ENCODE assay signal across 1 cellular context in genomic region chr13:60484865-60485264, GRCh38.
TF ChIP-seq lines count a peak whose summit lies in the region.

No MANE protein-coding gene starts in this region.

TF ChIP-seq in HepG2, 621 proteins besides CTCF, POLR2A, EP300 and RAD21 (continued from another document):
- TF ChIP-seq, protein P1, sequence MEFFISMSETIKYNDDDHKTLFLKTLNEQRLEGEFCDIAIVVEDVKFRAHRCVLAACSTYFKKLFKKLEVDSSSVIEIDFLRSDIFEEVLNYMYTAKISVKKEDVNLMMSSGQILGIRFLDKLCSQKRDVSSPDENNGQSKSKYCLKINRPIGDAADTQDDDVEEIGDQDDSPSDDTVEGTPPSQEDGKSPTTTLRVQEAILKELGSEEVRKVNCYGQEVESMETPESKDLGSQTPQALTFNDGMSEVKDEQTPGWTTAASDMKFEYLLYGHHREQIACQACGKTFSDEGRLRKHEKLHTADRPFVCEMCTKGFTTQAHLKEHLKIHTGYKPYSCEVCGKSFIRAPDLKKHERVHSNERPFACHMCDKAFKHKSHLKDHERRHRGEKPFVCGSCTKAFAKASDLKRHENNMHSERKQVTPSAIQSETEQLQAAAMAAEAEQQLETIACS (CRISPR knock-in tag; IDR thresholded peaks at IDR 0.05) = no peak
TF ChIP-seq in HepG2: peak in this region for 2.
